In genomic region chr15:90743407-90743806, GRCh38 we compare ENCODE assay signal across 2 cellular contexts.
TF ChIP-seq lines count a peak whose summit lies in the region.

No MANE protein-coding gene starts in this region.

TF ChIP-seq in IMR-90, 13 proteins besides CTCF, POLR2A, EP300 and RAD21:
- TF ChIP-seq CEBPB (IDR thresholded peaks at IDR 0.05; ENCODE audit: low read depth, low read length) (no peak), RCOR1 (IDR thresholded peaks at IDR 0.05; ENCODE audit: insufficient replicate concordance, low read length) (no peak), SMC3 (IDR thresholded peaks at IDR 0.05; ENCODE audit: low read depth, low read length) (no peak), BHLHE40 (IDR thresholded peaks at IDR 0.05; ENCODE audit: low read depth, low read length) (no peak), USF2 (IDR thresholded peaks at IDR 0.05; ENCODE audit: low read depth, low read length) (no peak), ELK1 (IDR thresholded peaks at IDR 0.05; ENCODE audit: borderline replicate concordance, low read depth, low read length) (no peak), RFX5 (IDR thresholded peaks at IDR 0.05; ENCODE audit: low read depth, low read length) (no peak), MAZ (IDR thresholded peaks at IDR 0.05; ENCODE audit: borderline replicate concordance, low read depth, low read length) (no peak), FOS (IDR thresholded peaks at IDR 0.05; ENCODE audit: low read depth, low read length) (no peak), NFE2L2 (IDR thresholded peaks at IDR 0.05; ENCODE audit: low read depth, low read length) (no peak), CHD1 (IDR thresholded peaks at IDR 0.05; ENCODE audit: low read depth, low read length) (no peak), MXI1 (IDR thresholded peaks at IDR 0.05; ENCODE audit: borderline replicate concordance, low read depth, low read length) (no peak), MAFK (IDR thresholded peaks at IDR 0.05; ENCODE audit: low read depth, low read length) (no peak)
TF ChIP-seq in IMR-90: peak in this region for 0.

TF ChIP-seq in K562, 482 proteins besides CTCF, POLR2A, EP300 and RAD21:
- no peak for TF ChIP-seq MYBL2 (IDR thresholded peaks at IDR 0.05; ENCODE audit: low read depth)
- no peak for TF ChIP-seq MYBL2 (CRISPR knock-in tag; IDR thresholded peaks at IDR 0.05; ENCODE audit: borderline replicate concordance)
- peak; percentile 67 for TF ChIP-seq ZNF121 (CRISPR knock-in tag; conservative IDR thresholded peaks at IDR 0.05)
